In genomic region chr1:147542549-147542857, GRCh38 we compare ENCODE assay signal across 2 cellular contexts.
TF ChIP-seq lines count a peak whose summit lies in the region.

No MANE protein-coding gene starts in this region.

TF ChIP-seq in liver, 16 proteins besides CTCF, POLR2A, EP300 and RAD21 (continued from another document):
- no peak for TF ChIP-seq ZBTB33 (IDR thresholded peaks at IDR 0.05)
- no peak for TF ChIP-seq EGR1 (IDR thresholded peaks at IDR 0.05; ENCODE audit: low read depth in 2 of 2)
- TF ChIP-seq NR2F2 (IDR thresholded peaks at IDR 0.05) = no peak
- TF ChIP-seq HNF4A (conservative IDR thresholded peaks at IDR 0.05) = no peak
- no peak for TF ChIP-seq FOXA2 (IDR thresholded peaks at IDR 0.05)
- TF ChIP-seq FOXA1 (IDR thresholded peaks at IDR 0.05) = no peak
- TF ChIP-seq TAF1 (conservative IDR thresholded peaks at IDR 0.05) = no peak

TF ChIP-seq in HepG2, 621 proteins besides CTCF, POLR2A, EP300 and RAD21 (continued from another document):
- TF ChIP-seq, protein P1, sequence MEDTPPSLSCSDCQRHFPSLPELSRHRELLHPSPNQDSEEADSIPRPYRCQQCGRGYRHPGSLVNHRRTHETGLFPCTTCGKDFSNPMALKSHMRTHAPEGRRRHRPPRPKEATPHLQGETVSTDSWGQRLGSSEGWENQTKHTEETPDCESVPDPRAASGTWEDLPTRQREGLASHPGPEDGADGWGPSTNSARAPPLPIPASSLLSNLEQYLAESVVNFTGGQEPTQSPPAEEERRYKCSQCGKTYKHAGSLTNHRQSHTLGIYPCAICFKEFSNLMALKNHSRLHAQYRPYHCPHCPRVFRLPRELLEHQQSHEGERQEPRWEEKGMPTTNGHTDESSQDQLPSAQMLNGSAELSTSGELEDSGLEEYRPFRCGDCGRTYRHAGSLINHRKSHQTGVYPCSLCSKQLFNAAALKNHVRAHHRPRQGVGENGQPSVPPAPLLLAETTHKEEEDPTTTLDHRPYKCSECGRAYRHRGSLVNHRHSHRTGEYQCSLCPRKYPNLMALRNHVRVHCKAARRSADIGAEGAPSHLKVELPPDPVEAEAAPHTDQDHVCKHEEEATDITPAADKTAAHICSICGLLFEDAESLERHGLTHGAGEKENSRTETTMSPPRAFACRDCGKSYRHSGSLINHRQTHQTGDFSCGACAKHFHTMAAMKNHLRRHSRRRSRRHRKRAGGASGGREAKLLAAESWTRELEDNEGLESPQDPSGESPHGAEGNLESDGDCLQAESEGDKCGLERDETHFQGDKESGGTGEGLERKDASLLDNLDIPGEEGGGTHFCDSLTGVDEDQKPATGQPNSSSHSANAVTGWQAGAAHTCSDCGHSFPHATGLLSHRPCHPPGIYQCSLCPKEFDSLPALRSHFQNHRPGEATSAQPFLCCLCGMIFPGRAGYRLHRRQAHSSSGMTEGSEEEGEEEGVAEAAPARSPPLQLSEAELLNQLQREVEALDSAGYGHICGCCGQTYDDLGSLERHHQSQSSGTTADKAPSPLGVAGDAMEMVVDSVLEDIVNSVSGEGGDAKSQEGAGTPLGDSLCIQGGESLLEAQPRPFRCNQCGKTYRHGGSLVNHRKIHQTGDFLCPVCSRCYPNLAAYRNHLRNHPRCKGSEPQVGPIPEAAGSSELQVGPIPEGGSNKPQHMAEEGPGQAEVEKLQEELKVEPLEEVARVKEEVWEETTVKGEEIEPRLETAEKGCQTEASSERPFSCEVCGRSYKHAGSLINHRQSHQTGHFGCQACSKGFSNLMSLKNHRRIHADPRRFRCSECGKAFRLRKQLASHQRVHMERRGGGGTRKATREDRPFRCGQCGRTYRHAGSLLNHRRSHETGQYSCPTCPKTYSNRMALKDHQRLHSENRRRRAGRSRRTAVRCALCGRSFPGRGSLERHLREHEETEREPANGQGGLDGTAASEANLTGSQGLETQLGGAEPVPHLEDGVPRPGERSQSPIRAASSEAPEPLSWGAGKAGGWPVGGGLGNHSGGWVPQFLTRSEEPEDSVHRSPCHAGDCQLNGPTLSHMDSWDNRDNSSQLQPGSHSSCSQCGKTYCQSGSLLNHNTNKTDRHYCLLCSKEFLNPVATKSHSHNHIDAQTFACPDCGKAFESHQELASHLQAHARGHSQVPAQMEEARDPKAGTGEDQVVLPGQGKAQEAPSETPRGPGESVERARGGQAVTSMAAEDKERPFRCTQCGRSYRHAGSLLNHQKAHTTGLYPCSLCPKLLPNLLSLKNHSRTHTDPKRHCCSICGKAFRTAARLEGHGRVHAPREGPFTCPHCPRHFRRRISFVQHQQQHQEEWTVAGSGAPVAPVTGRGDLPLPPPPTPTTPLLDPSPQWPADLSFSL (CRISPR knock-in tag; IDR thresholded peaks at IDR 0.05) = no peak
- no peak for TF ChIP-seq CBFB (CRISPR knock-in tag; IDR thresholded peaks at IDR 0.05)
- TF ChIP-seq, protein P2, sequence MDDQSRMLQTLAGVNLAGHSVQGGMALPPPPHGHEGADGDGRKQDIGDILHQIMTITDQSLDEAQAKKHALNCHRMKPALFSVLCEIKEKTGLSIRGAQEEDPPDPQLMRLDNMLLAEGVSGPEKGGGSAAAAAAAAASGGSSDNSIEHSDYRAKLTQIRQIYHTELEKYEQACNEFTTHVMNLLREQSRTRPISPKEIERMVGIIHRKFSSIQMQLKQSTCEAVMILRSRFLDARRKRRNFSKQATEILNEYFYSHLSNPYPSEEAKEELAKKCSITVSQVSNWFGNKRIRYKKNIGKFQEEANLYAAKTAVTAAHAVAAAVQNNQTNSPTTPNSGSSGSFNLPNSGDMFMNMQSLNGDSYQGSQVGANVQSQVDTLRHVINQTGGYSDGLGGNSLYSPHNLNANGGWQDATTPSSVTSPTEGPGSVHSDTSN (CRISPR knock-in tag; IDR thresholded peaks at IDR 0.05; ENCODE audit: borderline replicate concordance) = no peak
- TF ChIP-seq ZNF749 (CRISPR knock-in tag; IDR thresholded peaks at IDR 0.05; ENCODE audit: borderline replicate concordance) = no peak
- TF ChIP-seq, protein P3, sequence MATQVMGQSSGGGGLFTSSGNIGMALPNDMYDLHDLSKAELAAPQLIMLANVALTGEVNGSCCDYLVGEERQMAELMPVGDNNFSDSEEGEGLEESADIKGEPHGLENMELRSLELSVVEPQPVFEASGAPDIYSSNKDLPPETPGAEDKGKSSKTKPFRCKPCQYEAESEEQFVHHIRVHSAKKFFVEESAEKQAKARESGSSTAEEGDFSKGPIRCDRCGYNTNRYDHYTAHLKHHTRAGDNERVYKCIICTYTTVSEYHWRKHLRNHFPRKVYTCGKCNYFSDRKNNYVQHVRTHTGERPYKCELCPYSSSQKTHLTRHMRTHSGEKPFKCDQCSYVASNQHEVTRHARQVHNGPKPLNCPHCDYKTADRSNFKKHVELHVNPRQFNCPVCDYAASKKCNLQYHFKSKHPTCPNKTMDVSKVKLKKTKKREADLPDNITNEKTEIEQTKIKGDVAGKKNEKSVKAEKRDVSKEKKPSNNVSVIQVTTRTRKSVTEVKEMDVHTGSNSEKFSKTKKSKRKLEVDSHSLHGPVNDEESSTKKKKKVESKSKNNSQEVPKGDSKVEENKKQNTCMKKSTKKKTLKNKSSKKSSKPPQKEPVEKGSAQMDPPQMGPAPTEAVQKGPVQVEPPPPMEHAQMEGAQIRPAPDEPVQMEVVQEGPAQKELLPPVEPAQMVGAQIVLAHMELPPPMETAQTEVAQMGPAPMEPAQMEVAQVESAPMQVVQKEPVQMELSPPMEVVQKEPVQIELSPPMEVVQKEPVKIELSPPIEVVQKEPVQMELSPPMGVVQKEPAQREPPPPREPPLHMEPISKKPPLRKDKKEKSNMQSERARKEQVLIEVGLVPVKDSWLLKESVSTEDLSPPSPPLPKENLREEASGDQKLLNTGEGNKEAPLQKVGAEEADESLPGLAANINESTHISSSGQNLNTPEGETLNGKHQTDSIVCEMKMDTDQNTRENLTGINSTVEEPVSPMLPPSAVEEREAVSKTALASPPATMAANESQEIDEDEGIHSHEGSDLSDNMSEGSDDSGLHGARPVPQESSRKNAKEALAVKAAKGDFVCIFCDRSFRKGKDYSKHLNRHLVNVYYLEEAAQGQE (IDR thresholded peaks at IDR 0.05; ENCODE audit: borderline replicate concordance in 1 of 2, low read depth in 1 of 2, low read length in 2 of 2) = no peak
- no peak for TF ChIP-seq HOXA7 (CRISPR knock-in tag; IDR thresholded peaks at IDR 0.05)
TF ChIP-seq in HepG2: peak in this region for 0.
